ENCODE assay signal across 8 cellular contexts in the genomic region with DNA sequence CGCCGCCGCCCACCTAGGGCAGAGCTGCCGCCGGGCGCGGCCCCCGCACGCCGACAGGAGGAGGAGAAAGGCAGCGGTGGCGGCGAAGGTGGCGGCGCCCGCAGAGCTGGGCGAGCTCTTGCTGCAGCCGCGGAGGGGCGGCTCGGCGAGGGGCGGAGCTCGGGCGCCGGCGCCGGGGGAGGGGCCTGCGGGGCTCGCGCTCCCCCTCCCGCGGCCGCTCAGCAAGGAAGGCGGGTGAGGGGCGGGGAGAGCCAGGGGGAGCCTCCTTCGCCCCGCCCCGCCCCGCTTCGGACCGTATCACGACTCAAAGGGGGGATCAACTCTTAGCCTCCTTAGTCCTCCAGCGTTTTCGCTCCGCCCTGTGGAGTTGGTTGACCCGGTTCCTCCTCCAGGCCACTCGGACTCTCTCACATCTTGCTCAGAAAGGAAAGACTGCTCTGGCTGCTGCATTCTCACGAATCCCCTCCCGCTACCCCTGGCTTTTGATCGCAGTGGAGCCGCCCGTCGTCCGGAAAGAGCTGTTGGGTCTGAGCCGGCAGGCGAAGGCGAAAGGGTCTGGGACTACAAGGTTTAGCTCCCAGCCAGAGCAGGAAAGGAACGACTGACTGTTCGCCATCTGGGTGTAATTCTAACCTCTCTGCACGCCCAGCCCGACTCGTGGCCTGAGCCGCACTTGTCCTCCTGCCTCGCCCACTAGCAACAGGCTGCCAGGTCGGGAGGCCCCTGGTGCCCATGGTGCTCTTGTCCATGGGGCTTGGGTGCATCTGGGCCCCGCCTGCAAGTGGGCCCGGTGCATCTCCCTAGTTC. TPM values are rescaled to one million over a fixed set of nuclear protein-coding genes. Genes with fewer than 3 reads are reported as not detected.
A peak's percentile ranks its signal among the peaks of the same experiment; 100 is the strongest.
DNase-seq lines count a peak whose midpoint lies in the region; ATAC-seq and TF ChIP-seq lines count a peak whose summit lies in the region.

A gene (minus strand): TSS at position 120 of the 807 bp plus-strand sequence. CDS start 232 bp downstream, outside the sequence.

- ATAC-seq in HG02571 (IDR thresholded peaks at IDR 0.05; ENCODE audit: unreplicated experiment) = peak; percentile 72

- H3K27ac Mint-ChIP-seq in activated naive CD4-positive, alpha-beta T cell treated with anti-CD3 and anti-CD28 coated beads for 36 hours = peak within 1 kb of the TSS; percentile 99

- peak; percentile 90 for TF ChIP-seq POLR2A in NB4 (IDR thresholded peaks at IDR 0.05; ENCODE audit: extremely low read depth, insufficient read length)

- H3K27me3 ChIP-seq in GM06990 (replicated peaks; ENCODE audit: control insufficient read depth, insufficient read depth, low read length) = no peaks in the 10 kb centered on the region
- H3K27me3 ChIP-seq in neutrophil = no peaks in the 10 kb centered on the region

- peak; percentile 95 for DNase-seq in GM06990 (ENCODE audit: extremely low read depth, insufficient read length)
- peak; percentile 96 for DNase-seq in NB4 (ENCODE audit: low read depth)
- peak; percentile 90 for DNase-seq in SK-N-DZ (ENCODE audit: low spot score)
- peak; percentile 92 for DNase-seq in activated naive CD4-positive, alpha-beta T cell treated with anti-CD3 and anti-CD28 coated beads for 36 hours
- DNase-seq in germinal center (ENCODE audit: low spot score) = peak; percentile 98

- peaks cover 13% of the 10 kb centered on the region for H3K36me3 Mint-ChIP-seq in activated naive CD4-positive, alpha-beta T cell treated with anti-CD3 and anti-CD28 coated beads for 36 hours (ENCODE audit: low read depth)

- no peaks in the 10 kb centered on the region for H3K27me3 Mint-ChIP-seq in activated naive CD4-positive, alpha-beta T cell treated with anti-CD3 and anti-CD28 coated beads for 36 hours (ENCODE audit: low read depth)

- no peaks in the 10 kb centered on the region for H3K9me3 ChIP-seq in neutrophil

- H3K9me3 Mint-ChIP-seq in activated naive CD4-positive, alpha-beta T cell treated with anti-CD3 and anti-CD28 coated beads for 36 hours = peaks cover 10% of the 10 kb centered on the region

- CTCF ChIA-PET in activated naive CD4-positive, alpha-beta T cell treated with anti-CD3 and anti-CD28 coated beads for 36 hours (lab: Charles Lee) = interaction anchor here (1.0 to 1.8 kb wide), 8 partner anchors 10 to 88 kb away, joined by 3 to 11 read pairs (median 4); no protein-coding TSS in a partner anchor

- H3K27ac ChIP-seq in neutrophil = peak within 1 kb of the TSS; percentile 97

- H3K36me3 ChIP-seq in GM06990 (ENCODE audit: control insufficient read depth, insufficient read depth, low read length) (no peaks in the 10 kb centered on the region), neutrophil (no peaks in the 10 kb centered on the region)

- TF ChIP-seq CTCF in GM06990 (IDR thresholded peaks at IDR 0.05; ENCODE audit: insufficient read depth, low read length, poor library complexity, severe bottlenecking) = no peak
- no peak for TF ChIP-seq CTCF in NB4 (IDR thresholded peaks at IDR 0.05; ENCODE audit: low read depth, low read length)
- TF ChIP-seq CTCF in neutrophil (IDR thresholded peaks at IDR 0.05) = no peak
- no peak for TF ChIP-seq CTCF in subcutaneous adipose tissue (IDR thresholded peaks at IDR 0.05; ENCODE audit: low read depth)

- H3K4me1 Mint-ChIP-seq in activated naive CD4-positive, alpha-beta T cell treated with anti-CD3 and anti-CD28 coated beads for 36 hours (ENCODE audit: low read depth) = peaks cover 42% of the 10 kb centered on the region

- H3K4me3 Mint-ChIP-seq in activated naive CD4-positive, alpha-beta T cell treated with anti-CD3 and anti-CD28 coated beads for 36 hours = peak within 1 kb of the TSS; percentile 94

- intact Hi-C loops in activated naive CD4-positive, alpha-beta T cell treated with anti-CD3 and anti-CD28 coated beads for 36 hours (cut with micrococcal nuclease) = loop anchor here (1.0 to 10.0 kb wide), 6 partner anchors 15 to 1788 kb away; a partner anchor contains a TSS

- peak within 1 kb of the TSS; percentile 92 for H3K4me3 ChIP-seq in GM06990 (replicated peaks; ENCODE audit: low read depth, low read length)
- H3K4me3 ChIP-seq in NB4 (ENCODE audit: low read depth, low read length) = peak within 1 kb of the TSS; percentile 71
- peak within 1 kb of the TSS; percentile 81 for H3K4me3 ChIP-seq in neutrophil (ENCODE audit: low read depth in 1 of 2, low read length in 1 of 2)

- peaks cover 29 to 36% of the 10 kb centered on the region in 2 experiments for H3K4me1 ChIP-seq in neutrophil (ENCODE audit: control insufficient read depth in 1 of 2, insufficient read depth in 1 of 2, low read depth in 1 of 2, low read length in 1 of 2)

RNA-seq across cellular contexts. Expression of the gene that starts here (rescaled TPM):
- polyA plus RNA-seq in SK-N-DZ (2014; cell fraction: cytosol; rRNA removed) = 27.6 and 35.1 TPM in 2 replicates
- polyA plus RNA-seq in SK-N-DZ (2014; cell fraction: nucleus; rRNA removed) = 45.9 and 51.7 TPM in 2 replicates
- total RNA-seq in activated naive CD4-positive, alpha-beta T cell treated with anti-CD3 and anti-CD28 coated beads for 36 hours = 10 to 100 TPM; 27.6 to 32.0 TPM
- 10 to 100 TPM; 17.6 to 38.5 (median 21.0) TPM for total RNA-seq in subcutaneous adipose tissue

Comparison
In these comparisons a context has a peak if more than half of its experiments do, and no peak if none do; other contexts are left out.
1. Peak in every context shown above with its lines: DNase-seq, ATAC-seq, H3K4me3 ChIP-seq and H3K27ac ChIP-seq.